In the genomic region with DNA sequence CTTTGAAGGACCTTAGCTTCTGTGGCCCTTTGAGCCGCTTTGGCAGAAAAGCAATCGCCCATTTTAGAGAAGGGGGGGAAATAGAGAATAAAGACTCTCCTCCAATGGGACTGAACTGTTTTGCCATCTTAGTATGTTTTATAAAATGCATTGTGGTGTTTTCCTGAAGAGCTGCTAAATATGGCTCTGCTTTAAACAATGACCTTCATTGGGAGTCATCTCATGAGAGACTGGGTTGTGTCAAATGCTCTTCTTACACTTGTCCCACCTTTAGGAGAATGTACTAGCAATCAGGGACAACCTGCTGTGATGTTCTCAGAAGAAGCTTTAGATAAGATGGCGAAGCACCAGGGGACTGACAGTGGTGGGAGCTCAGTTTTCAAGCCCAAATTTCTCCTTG, we compare ENCODE assay signal across 14 cellular contexts.
DNase-seq lines count a peak whose midpoint lies in the region; ATAC-seq and TF ChIP-seq lines count a peak whose summit lies in the region.
"Had no signal": no experiment of that assay in that cellular context is flagged by ENCODE, and none has a peak within 500 bp of the region (broad histone marks: within the 10 kb centered on the region; RNA-seq: fewer than 3 reads in every experiment).

No MANE protein-coding gene starts in this region.

- no peak overlapping the region for H3K18ac ChIP-seq in neuronal stem cell (ENCODE audit: low read length)

- TF ChIP-seq CTCF in GM12864 (IDR thresholded peaks at IDR 0.05; ENCODE audit: low read depth, low read length, missing control alignments): no peak
- no peak for TF ChIP-seq CTCF in OCI-LY1 (IDR thresholded peaks at IDR 0.05; ENCODE audit: low read length)
- TF ChIP-seq CTCF in endothelial cell (IDR thresholded peaks at IDR 0.05; ENCODE audit: unreplicated experiment): no peak

- WGBS in neuronal stem cell (ENCODE audit: extremely low coverage in 2 of 2, insufficient read length in 2 of 2, insufficient replicate concordance in 1 of 2), 2 donors: no CpG with 5 or more reads among the region's 3 CpGs

- H2BK12ac ChIP-seq in neuronal stem cell (ENCODE audit: low read length): no peak overlapping the region

- H3K36me3 Mint-ChIP-seq in endothelial cell (ENCODE audit: low read depth, unreplicated experiment): no peaks in the 10 kb centered on the region

- H3K27ac ChIP-seq in OCI-LY1 (ENCODE audit: low read depth, low read length, poor library complexity, severe bottlenecking): peak overlapping the region; percentile 84
- no peak overlapping the region for H3K27ac ChIP-seq in neuronal stem cell (replicated peaks; ENCODE audit: low read length)

- H3K4ac ChIP-seq in neuronal stem cell (ENCODE audit: low read length): no peak overlapping the region

- no peak for ATAC-seq in HG03432 (IDR thresholded peaks at IDR 0.05; ENCODE audit: unreplicated experiment)
- ATAC-seq in stimulated activated naive CD8-positive, alpha-beta T cell treated with anti-CD3 and anti-CD28 coated beads, Interleukin-15, amount 100 ng/mL, for 72 hours: no peak

- H3K4me2 ChIP-seq in OCI-LY1 (ENCODE audit: low read length) (peak overlapping the region; percentile 70), neuronal stem cell (ENCODE audit: insufficient read depth, low read length, poor library complexity, severe bottlenecking) (no peak overlapping the region)

- H3K9ac ChIP-seq in OCI-LY1 (ENCODE audit: low read length) (peak overlapping the region; percentile 68), neuronal stem cell (ENCODE audit: low read depth, low read length, poor library complexity) (no peak overlapping the region)

- H3K36me3 ChIP-seq in OCI-LY1 (ENCODE audit: insufficient read depth, low read length): peaks cover 30% of the 10 kb centered on the region
- no peaks in the 10 kb centered on the region for H3K36me3 ChIP-seq in neuronal stem cell (replicated peaks in 1 of 2; ENCODE audit: control insufficient read depth in 2 of 2, insufficient read depth in 2 of 2, low read length in 2 of 2)

- H3K27me3 Mint-ChIP-seq in endothelial cell (ENCODE audit: unreplicated experiment): no peaks in the 10 kb centered on the region
- H3K27me3 Mint-ChIP-seq in stimulated activated naive CD8-positive, alpha-beta T cell treated with anti-CD3 and anti-CD28 coated beads, Interleukin-15, amount 100 ng/mL, for 72 hours: peaks cover 34% of the 10 kb centered on the region

- no peaks in the 10 kb centered on the region for H4K20me1 ChIP-seq in OCI-LY1 (ENCODE audit: insufficient read depth, low read length)

- H2BK5ac ChIP-seq in neuronal stem cell (ENCODE audit: low read length): no peak overlapping the region

- no peaks in the 10 kb centered on the region for H3K79me2 ChIP-seq in OCI-LY1 (ENCODE audit: insufficient read depth, low read length)

- no peaks in the 10 kb centered on the region for H3K9me2 ChIP-seq in OCI-LY1 (ENCODE audit: low read depth, low read length)

- H3K9me3 ChIP-seq in OCI-LY1 (ENCODE audit: low read length) (peaks cover 19% of the 10 kb centered on the region; the same call in 1 of the 2 replicates), neuronal stem cell (replicated peaks in 1 of 2; ENCODE audit: control insufficient read depth in 2 of 2, insufficient read depth in 1 of 2, low read depth in 1 of 2, low read length in 2 of 2) (peaks cover 0 to 10% of the 10 kb centered on the region in 2 donors)

- H3K14ac ChIP-seq in neuronal stem cell (ENCODE audit: low read length): no peak overlapping the region

- H4K8ac ChIP-seq in neuronal stem cell (ENCODE audit: low read depth, low read length): no peak overlapping the region

- no peak overlapping the region for H2AFZ ChIP-seq in OCI-LY1 (ENCODE audit: low read length)
- peak overlapping the region; percentile 84 for H2AFZ ChIP-seq in neuronal stem cell (ENCODE audit: low read length)

- H2BK120ac ChIP-seq in neuronal stem cell (ENCODE audit: low read depth, low read length): no peak overlapping the region

- no peaks in the 10 kb centered on the region for H3K79me1 ChIP-seq in neuronal stem cell (ENCODE audit: low read depth, low read length)

- H2BK15ac ChIP-seq in neuronal stem cell (ENCODE audit: low read length): no peak overlapping the region

- peak overlapping the region; percentile 86 for H3K4me3 Mint-ChIP-seq in endothelial cell (ENCODE audit: unreplicated experiment)
- no peak overlapping the region for H3K4me3 Mint-ChIP-seq in stimulated activated naive CD8-positive, alpha-beta T cell treated with anti-CD3 and anti-CD28 coated beads, Interleukin-15, amount 100 ng/mL, for 72 hours

- no peaks in the 10 kb centered on the region for H3F3A ChIP-seq in OCI-LY1 (ENCODE audit: insufficient read depth, low read length)

- no peak overlapping the region for H3K23ac ChIP-seq in neuronal stem cell (ENCODE audit: low read depth, low read length, poor library complexity)

- peaks cover 24% of the 10 kb centered on the region for H3K4me1 Mint-ChIP-seq in endothelial cell (ENCODE audit: unreplicated experiment)
- H3K4me1 Mint-ChIP-seq in stimulated activated naive CD8-positive, alpha-beta T cell treated with anti-CD3 and anti-CD28 coated beads, Interleukin-15, amount 100 ng/mL, for 72 hours: peaks cover 7% of the 10 kb centered on the region

- H3K27me3 ChIP-seq in OCI-LY1 (ENCODE audit: insufficient read depth, low read length) (no peaks in the 10 kb centered on the region), neuronal stem cell (ENCODE audit: control insufficient read depth in 3 of 3, insufficient read depth in 3 of 3, low read depth in 1 of 3, low read length in 3 of 3) (no peaks in the 10 kb centered on the region)

- H4K91ac ChIP-seq in neuronal stem cell (ENCODE audit: low read depth, low read length, poor library complexity): no peak overlapping the region

- H3K4me3 ChIP-seq in GM12864 (ENCODE audit: low read depth, low read length) (peak overlapping the region; percentile 60; the same call in 1 of the 2 replicates), OCI-LY1 (ENCODE audit: low read depth, low read length, poor library complexity, severe bottlenecking) (peak overlapping the region; percentile 67), neuronal stem cell (ENCODE audit: low read length in 2 of 2) (no peak overlapping the region)

- DNase-seq in GM12864 (ENCODE audit: low read depth): no peak
- DNase-seq in endothelial cell (ENCODE audit: low spot score): no peak
- DNase-seq in neuronal stem cell (ENCODE audit: low spot score): no peak
- DNase-seq in DMS114 treated with DMSO at 0.1 percent for 48 hours (lab: John Stamatoyannopoulos, UW; ENCODE audit: unreplicated experiment): no peak
- no peak for DNase-seq in stimulated activated naive CD8-positive, alpha-beta T cell treated with anti-CD3 and anti-CD28 coated beads, Interleukin-15, amount 100 ng/mL, for 72 hours
- no peak for DNase-seq in NCI-H510A treated with DMSO at 0.1 percent for 48 hours (lab: John Stamatoyannopoulos, UW)
- DNase-seq: activated effector memory CD4-positive, alpha-beta T cell treated with Interleukin-2 at 50 U/mL for 16 hours; effector CD8-positive, alpha-beta T cell; foreskin fibroblast; KBM-7; stimulated activated CD8-positive, alpha-beta memory T cell treated with anti-CD3 and anti-CD28 coated beads, Interleukin-4, amount 100 ng/mL, for 48 hours had no signal

- H3K4me1 ChIP-seq in OCI-LY1 (ENCODE audit: insufficient read depth, low read length, severe bottlenecking) (peaks cover 53% of the 10 kb centered on the region), neuronal stem cell (ENCODE audit: control insufficient read depth in 2 of 2, insufficient read depth in 1 of 2, low read depth in 1 of 2, low read length in 2 of 2) (peaks cover 17 to 44% of the 10 kb centered on the region in 2 donors)

- no peak overlapping the region for H3K27ac Mint-ChIP-seq in endothelial cell (ENCODE audit: unreplicated experiment)
- no peak overlapping the region for H3K27ac Mint-ChIP-seq in stimulated activated naive CD8-positive, alpha-beta T cell treated with anti-CD3 and anti-CD28 coated beads, Interleukin-15, amount 100 ng/mL, for 72 hours
- H3K27ac Mint-ChIP-seq: T-helper 2 cell treated with Interferon-gamma antibody and Interleukin-4, amounts not matched to agents 5 μg/mL and 100 μg/mL, for 36 hours had no signal

- no peak overlapping the region for H2AK5ac ChIP-seq in neuronal stem cell (ENCODE audit: low read depth, low read length)

- H3K9me3 Mint-ChIP-seq in endothelial cell (ENCODE audit: unreplicated experiment): no peaks in the 10 kb centered on the region
- H3K9me3 Mint-ChIP-seq in stimulated activated naive CD8-positive, alpha-beta T cell treated with anti-CD3 and anti-CD28 coated beads, Interleukin-15, amount 100 ng/mL, for 72 hours: no peaks in the 10 kb centered on the region
- H3K9me3 Mint-ChIP-seq: T-helper 2 cell treated with Interferon-gamma antibody and Interleukin-4, amounts not matched to agents 5 μg/mL and 100 μg/mL, for 36 hours had no signal

Comparison
In these comparisons a context has a peak if more than half of its experiments do, and no peak if none do; other contexts are left out.
1. H3K4me3 ChIP-seq: peak in GM12864 (single experiment) and OCI-LY1 (single experiment); none in neuronal stem cell (0 of 2).